21 cellular contexts compared by ENCODE assay signal in the genomic region with DNA sequence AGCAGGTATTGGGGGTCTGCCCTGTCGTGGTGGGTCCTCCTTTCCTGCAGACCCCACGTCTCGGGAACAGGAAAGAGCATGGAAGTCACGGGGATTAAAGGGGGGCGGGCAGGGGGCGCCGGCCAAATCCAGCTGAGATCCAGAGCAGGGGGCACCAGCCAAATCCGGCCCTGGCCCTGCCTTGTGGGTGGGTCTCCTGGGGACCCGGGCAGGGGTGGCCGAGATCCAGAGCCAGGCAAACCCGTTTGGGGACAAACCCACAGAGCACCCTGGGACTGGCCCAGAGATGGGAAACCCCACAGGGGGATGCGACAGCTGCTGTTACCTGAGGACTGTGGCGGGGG. TPM values are rescaled to one million over a fixed set of nuclear protein-coding genes. Genes with fewer than 3 reads are reported as not detected.
DNase-seq lines count a peak whose midpoint lies in the region; ATAC-seq, FAIRE-seq and TF ChIP-seq lines count a peak whose summit lies in the region.
"Had no signal": no experiment of that assay in that cellular context is flagged by ENCODE, and none has a peak within 500 bp of the region (broad histone marks: within the 10 kb centered on the region; RNA-seq: fewer than 3 reads in every experiment).

No MANE protein-coding gene starts in this region.

- POLR2A ChIA-PET in activated CD4-positive, alpha-beta memory T cell treated with anti-CD3 and anti-CD28 coated beads for 36 hours (lab: Charles Lee): no interaction called here
- POLR2A ChIA-PET in activated CD4-positive, alpha-beta memory T cell treated with anti-CD3 and anti-CD28 coated beads, Interleukin-2, amount 10 ng/mL, durations not matched to agents 7 days and 5 days (lab: Charles Lee): no interaction called here

- peak; percentile 8 for DNase-seq in activated CD4-positive, alpha-beta memory T cell treated with anti-CD3 and anti-CD28 coated beads for 36 hours
- DNase-seq in activated CD4-positive, alpha-beta memory T cell treated with anti-CD3 and anti-CD28 coated beads, Interleukin-2, amount 10 ng/mL, durations not matched to agents 7 days and 5 days: no peak
- DNase-seq in GM12892 (ENCODE audit: insufficient read length) (peak; percentile 28), spleen (peak; percentile 66), Kasumi-1 (lab: John Stamatoyannopoulos, UW) (no peak)
- peak; percentile 2 for DNase-seq in activated naive CD8-positive, alpha-beta T cell treated with anti-CD3 and anti-CD28 coated beads, Interleukin-2, amount 50 U/mL, for 24 hours
- no peak for DNase-seq in activated effector memory CD4-positive, alpha-beta T cell treated with Interleukin-2 at 50 U/mL for 16 hours
- DNase-seq: C1 segment of cervical spinal cord, COR-L47, DMS153, IMR-90, NCI-H1417, NCI-H1930, NCI-H2171, NCI-H82, SHP77 treated with DMSO at 0.1 percent for 48 hours had no signal

- no peak for ATAC-seq in activated naive CD8-positive, alpha-beta T cell treated with anti-CD3 and anti-CD28 coated beads, Interleukin-2, amount 50 U/mL, for 24 hours
- no peak for ATAC-seq in HG03565 (IDR thresholded peaks at IDR 0.05; ENCODE audit: unreplicated experiment)
- ATAC-seq: HCT116, Panc1 had no signal

- peaks cover 0 to 42% (median 2%) of the 10 kb centered on the region in 6 donors for H3K36me3 ChIP-seq in spleen

- no peak overlapping the region for H3K4me3 Mint-ChIP-seq in activated CD4-positive, alpha-beta memory T cell treated with anti-CD3 and anti-CD28 coated beads for 36 hours
- no peak overlapping the region for H3K4me3 Mint-ChIP-seq in activated CD4-positive, alpha-beta memory T cell treated with anti-CD3 and anti-CD28 coated beads, Interleukin-2, amount 10 ng/mL, durations not matched to agents 7 days and 5 days
- no peak overlapping the region for H3K4me3 Mint-ChIP-seq in activated naive CD8-positive, alpha-beta T cell treated with anti-CD3 and anti-CD28 coated beads, Interleukin-2, amount 50 U/mL, for 24 hours

- peaks cover 2% of the 10 kb centered on the region for H3K27me3 Mint-ChIP-seq in activated CD4-positive, alpha-beta memory T cell treated with anti-CD3 and anti-CD28 coated beads for 36 hours
- peaks cover 3% of the 10 kb centered on the region for H3K27me3 Mint-ChIP-seq in activated CD4-positive, alpha-beta memory T cell treated with anti-CD3 and anti-CD28 coated beads, Interleukin-2, amount 10 ng/mL, durations not matched to agents 7 days and 5 days
- no peaks in the 10 kb centered on the region for H3K27me3 Mint-ChIP-seq in activated naive CD8-positive, alpha-beta T cell treated with anti-CD3 and anti-CD28 coated beads, Interleukin-2, amount 50 U/mL, for 24 hours

- no peak overlapping the region for H3K27ac ChIP-seq in spleen

- TF ChIP-seq POLR2A in GM12892 (IDR thresholded peaks at IDR 0.05; ENCODE audit: low read depth, low read length) (no peak), spleen (IDR thresholded peaks at IDR 0.05) (no peak)

- no peaks in the 10 kb centered on the region for H3K9me3 ChIP-seq in spleen

- FAIRE-seq in GM12892 (lab: Jason Lieb, UNC): no peak

- H3K27ac Mint-ChIP-seq in activated CD4-positive, alpha-beta memory T cell treated with anti-CD3 and anti-CD28 coated beads for 36 hours: no peak overlapping the region
- no peak overlapping the region for H3K27ac Mint-ChIP-seq in activated CD4-positive, alpha-beta memory T cell treated with anti-CD3 and anti-CD28 coated beads, Interleukin-2, amount 10 ng/mL, durations not matched to agents 7 days and 5 days
- no peak overlapping the region for H3K27ac Mint-ChIP-seq in activated naive CD8-positive, alpha-beta T cell treated with anti-CD3 and anti-CD28 coated beads, Interleukin-2, amount 50 U/mL, for 24 hours

- CTCF ChIA-PET in activated CD4-positive, alpha-beta memory T cell treated with anti-CD3 and anti-CD28 coated beads for 36 hours (lab: Charles Lee): no interaction called here
- CTCF ChIA-PET in activated CD4-positive, alpha-beta memory T cell treated with anti-CD3 and anti-CD28 coated beads, Interleukin-2, amount 10 ng/mL, durations not matched to agents 7 days and 5 days (lab: Charles Lee): no interaction called here

- no peak for TF ChIP-seq CTCF in spleen (IDR thresholded peaks at IDR 0.05 in 8 of 11, conservative IDR thresholded peaks at IDR 0.05 in 3 of 11)

- WGBS in spleen, 5 donors: 68 to 92% (median 86%) methylated on average over 12 to 13 of the region's 13 CpGs

- H3K36me3 Mint-ChIP-seq in activated CD4-positive, alpha-beta memory T cell treated with anti-CD3 and anti-CD28 coated beads for 36 hours: peaks cover 2% of the 10 kb centered on the region
- no peaks in the 10 kb centered on the region for H3K36me3 Mint-ChIP-seq in activated CD4-positive, alpha-beta memory T cell treated with anti-CD3 and anti-CD28 coated beads, Interleukin-2, amount 10 ng/mL, durations not matched to agents 7 days and 5 days (ENCODE audit: low read depth)
- peaks cover 2% of the 10 kb centered on the region for H3K36me3 Mint-ChIP-seq in activated naive CD8-positive, alpha-beta T cell treated with anti-CD3 and anti-CD28 coated beads, Interleukin-2, amount 50 U/mL, for 24 hours (ENCODE audit: low read depth)

- H3K9me3 Mint-ChIP-seq in activated CD4-positive, alpha-beta memory T cell treated with anti-CD3 and anti-CD28 coated beads for 36 hours: no peaks in the 10 kb centered on the region
- H3K9me3 Mint-ChIP-seq in activated CD4-positive, alpha-beta memory T cell treated with anti-CD3 and anti-CD28 coated beads, Interleukin-2, amount 10 ng/mL, durations not matched to agents 7 days and 5 days: no peaks in the 10 kb centered on the region
- no peaks in the 10 kb centered on the region for H3K9me3 Mint-ChIP-seq in activated naive CD8-positive, alpha-beta T cell treated with anti-CD3 and anti-CD28 coated beads, Interleukin-2, amount 50 U/mL, for 24 hours

- H3K4me1 ChIP-seq in spleen: peaks cover 10 to 14% (median 12%) of the 10 kb centered on the region in 6 donors

- peaks cover 6% of the 10 kb centered on the region for H3K4me1 Mint-ChIP-seq in activated CD4-positive, alpha-beta memory T cell treated with anti-CD3 and anti-CD28 coated beads for 36 hours (ENCODE audit: low read depth)
- H3K4me1 Mint-ChIP-seq in activated CD4-positive, alpha-beta memory T cell treated with anti-CD3 and anti-CD28 coated beads, Interleukin-2, amount 10 ng/mL, durations not matched to agents 7 days and 5 days: peaks cover 6% of the 10 kb centered on the region
- H3K4me1 Mint-ChIP-seq in activated naive CD8-positive, alpha-beta T cell treated with anti-CD3 and anti-CD28 coated beads, Interleukin-2, amount 50 U/mL, for 24 hours: peaks cover 5% of the 10 kb centered on the region

- intact Hi-C loops in activated CD4-positive, alpha-beta memory T cell treated with anti-CD3 and anti-CD28 coated beads for 36 hours (cut with micrococcal nuclease): no loop called here
- intact Hi-C loops in spleen (cut with DNase I; ENCODE audit: low total_unique reads): no loop called here

- peaks cover 0 to 15% (median 5%) of the 10 kb centered on the region in 7 donors for H3K27me3 ChIP-seq in spleen (replicated peaks in 1 of 7)

- no peak overlapping the region for H3K4me3 ChIP-seq in spleen

RNA-seq across cellular contexts. Expression of a gene that starts 9.9 kb away (rescaled TPM):
- total RNA-seq in activated CD4-positive, alpha-beta memory T cell treated with anti-CD3 and anti-CD28 coated beads for 36 hours: not detected
- total RNA-seq in activated CD4-positive, alpha-beta memory T cell treated with anti-CD3 and anti-CD28 coated beads, Interleukin-2, amount 10 ng/mL, durations not matched to agents 7 days and 5 days: not detected
- polyA plus RNA-seq in GM12892 (2012; ENCODE audit: missing spikeins): 0.21 TPM
- not detected for total RNA-seq in spleen
- polyA plus RNA-seq in spleen: not detected
- total RNA-seq: IMR-90, LHCN-M2, NCI-H460 had no signal
- polyA plus RNA-seq: IMR-90 had no signal

RNA-seq across cellular contexts. Expression of a gene that starts 31.9 kb away (rescaled TPM):
- 10 to 100 TPM; 19.5 to 20.5 TPM for total RNA-seq in activated CD4-positive, alpha-beta memory T cell treated with anti-CD3 and anti-CD28 coated beads for 36 hours
- total RNA-seq in activated CD4-positive, alpha-beta memory T cell treated with anti-CD3 and anti-CD28 coated beads, Interleukin-2, amount 10 ng/mL, durations not matched to agents 7 days and 5 days: 10 to 100 TPM; 18.6 to 19.9 TPM
- polyA plus RNA-seq in GM12892 (2012; ENCODE audit: missing spikeins): 2.9 TPM
- 10 to 100 TPM; 12.1 to 22.5 (median 18.7) TPM for total RNA-seq in spleen
- 10 to 100 TPM in 2 of 3 donors, 1 to 10 TPM in 1; 8.5 to 25.7 (median 24.1) TPM for polyA plus RNA-seq in spleen

Comparison
In these comparisons a context has a peak if more than half of its experiments do, and no peak if none do; other contexts are left out.
1. DNase-seq: peak in activated CD4-positive, alpha-beta memory T cell treated with anti-CD3 and anti-CD28 coated beads for 36 hours (single experiment), GM12892 (single experiment), activated naive CD8-positive, alpha-beta T cell treated with anti-CD3 and anti-CD28 coated beads, Interleukin-2, amount 50 U/mL, for 24 hours (single experiment) and spleen (single experiment); none in activated CD4-positive, alpha-beta memory T cell treated with anti-CD3 and anti-CD28 coated beads, Interleukin-2, amount 10 ng/mL, durations not matched to agents 7 days and 5 days (single experiment), Kasumi-1 (0 of 2) and activated effector memory CD4-positive, alpha-beta T cell treated with Interleukin-2 at 50 U/mL for 16 hours (single experiment).